In genomic region chr1:245831518-245831917, GRCh38 we compare ENCODE assay signal across 4 cellular contexts.
"Had no signal": no experiment of that assay in that cellular context is flagged by ENCODE, and none has a peak within 500 bp of the region (broad histone marks: within the 10 kb centered on the region; RNA-seq: fewer than 3 reads in every experiment).

No MANE protein-coding gene starts in this region.

- DNase-seq: H9, HCEC 1CT had no signal

- H3K27me3 Mint-ChIP-seq: IgD-negative memory B cell had no signal

- H3K4me3 ChIP-seq: GM23338 had no signal

- H3K27ac Mint-ChIP-seq: GM23338, H9, IgD-negative memory B cell had no signal

- H3K9me3 Mint-ChIP-seq: GM23338, H9 had no signal

- ATAC-seq: GM23338 had no signal

- H3K4me3 Mint-ChIP-seq: GM23338, H9 had no signal
